In genomic region chr17:4998666-4999428, GRCh38 we compare ENCODE assay signal across 6 cellular contexts. TPM values are rescaled to one million over a fixed set of nuclear protein-coding genes. Genes with fewer than 3 reads are reported as not detected.
A peak's percentile ranks its signal among the peaks of the same experiment; 100 is the strongest.
DNase-seq lines count a peak whose midpoint lies in the region; TF ChIP-seq lines count a peak whose summit lies in the region.

No MANE protein-coding gene starts in this region.

- TF ChIP-seq CTCF in BE2C (IDR thresholded peaks at IDR 0.05; ENCODE audit: low read depth, low read length) = no peak

- H3K4me1 ChIP-seq in BE2C = no peaks in the 10 kb centered on the region

- no peaks in the 10 kb centered on the region for H3K36me3 ChIP-seq in BE2C

- no peaks in the 10 kb centered on the region for H3K9me3 ChIP-seq in BE2C

- no peaks in the 10 kb centered on the region for H3K27me3 ChIP-seq in BE2C

- DNase-seq in BE2C (no peak), ureter (ENCODE audit: low spot score) (peak; percentile 61), NCI-H1694 treated with DMSO at 0.1 percent for 48 hours (lab: John Stamatoyannopoulos, UW) (no peak)
- DNase-seq in stimulated activated CD4-positive, alpha-beta T cell treated with anti-CD3 and anti-CD28 coated beads, Interleukin-12 subunit alpha, Interleukin-12 subunit beta, amount 100 ng/mL, for 4 hours = no peak

- H3K4me3 ChIP-seq in BE2C (ENCODE audit: low read depth, low read length) (peak overlapping the region; percentile 56), iPS-11a (ENCODE audit: low read depth, low read length) (peak overlapping the region; percentile 84)

TF ChIP-seq in PFSK-1, 5 proteins besides CTCF, POLR2A, EP300 and RAD21:
- TF ChIP-seq TAF1 (IDR thresholded peaks at IDR 0.05; ENCODE audit: borderline replicate concordance, insufficient read depth, low read length) (no peak), SIN3A (IDR thresholded peaks at IDR 0.05; ENCODE audit: borderline replicate concordance, insufficient read depth, low read length) (no peak), POLR2AphosphoS5 (IDR thresholded peaks at IDR 0.05; ENCODE audit: low read depth, low read length) (no peak), FOXP2 (optimal IDR thresholded peaks at IDR 0.05; ENCODE audit: borderline replicate concordance, extremely low read depth, extremely low read length, insufficient read depth) (peak; percentile 39), REST (IDR thresholded peaks at IDR 0.05; ENCODE audit: insufficient read depth in 1 of 2, low read depth in 2 of 2, low read length in 2 of 2) (no peak)

RNA-seq across cellular contexts. Expression of gene KIF1C, which starts 1.1 kb away (rescaled TPM):
- 6.8 TPM for polyA plus RNA-seq in BE2C (2012; ENCODE audit: insufficient read depth, insufficient read length, low read depth)
- 65.0 TPM for polyA plus RNA-seq in PFSK-1 (2012; ENCODE audit: insufficient read length, low read depth)
- 141 TPM for total RNA-seq in ureter

RNA-seq across cellular contexts. Expression of gene INCA1, which starts 1.5 kb away (rescaled TPM):
- polyA plus RNA-seq in BE2C (2012; ENCODE audit: insufficient read depth, insufficient read length, low read depth) = 0.45 TPM
- 2.4 TPM for polyA plus RNA-seq in PFSK-1 (2012; ENCODE audit: insufficient read length, low read depth)
- 1.1 TPM for total RNA-seq in ureter

RNA-seq across cellular contexts. Expression of gene CAMTA2, which starts 11.4 kb away (rescaled TPM):
- 31.3 TPM for polyA plus RNA-seq in BE2C (2012; ENCODE audit: insufficient read depth, insufficient read length, low read depth)
- 211 TPM for polyA plus RNA-seq in PFSK-1 (2012; ENCODE audit: insufficient read length, low read depth)
- 86.0 TPM for total RNA-seq in ureter

RNA-seq across cellular contexts. Expression of gene SPAG7, which starts 31.2 kb away (rescaled TPM):
- 43.8 TPM for polyA plus RNA-seq in BE2C (2012; ENCODE audit: insufficient read depth, insufficient read length, low read depth)
- polyA plus RNA-seq in PFSK-1 (2012; ENCODE audit: insufficient read length, low read depth) = 108 TPM
- total RNA-seq in ureter = 66.4 TPM

RNA-seq across cellular contexts. Expression of gene SLC52A1, which starts 36.4 kb away (rescaled TPM):
- 0.25 TPM for polyA plus RNA-seq in BE2C (2012; ENCODE audit: insufficient read depth, insufficient read length, low read depth)
- not detected for polyA plus RNA-seq in PFSK-1 (2012; ENCODE audit: insufficient read length, low read depth)
- 2.5 TPM for total RNA-seq in ureter
